Comparison of ENCODE assay signal across 1 cellular context in the genomic region with DNA sequence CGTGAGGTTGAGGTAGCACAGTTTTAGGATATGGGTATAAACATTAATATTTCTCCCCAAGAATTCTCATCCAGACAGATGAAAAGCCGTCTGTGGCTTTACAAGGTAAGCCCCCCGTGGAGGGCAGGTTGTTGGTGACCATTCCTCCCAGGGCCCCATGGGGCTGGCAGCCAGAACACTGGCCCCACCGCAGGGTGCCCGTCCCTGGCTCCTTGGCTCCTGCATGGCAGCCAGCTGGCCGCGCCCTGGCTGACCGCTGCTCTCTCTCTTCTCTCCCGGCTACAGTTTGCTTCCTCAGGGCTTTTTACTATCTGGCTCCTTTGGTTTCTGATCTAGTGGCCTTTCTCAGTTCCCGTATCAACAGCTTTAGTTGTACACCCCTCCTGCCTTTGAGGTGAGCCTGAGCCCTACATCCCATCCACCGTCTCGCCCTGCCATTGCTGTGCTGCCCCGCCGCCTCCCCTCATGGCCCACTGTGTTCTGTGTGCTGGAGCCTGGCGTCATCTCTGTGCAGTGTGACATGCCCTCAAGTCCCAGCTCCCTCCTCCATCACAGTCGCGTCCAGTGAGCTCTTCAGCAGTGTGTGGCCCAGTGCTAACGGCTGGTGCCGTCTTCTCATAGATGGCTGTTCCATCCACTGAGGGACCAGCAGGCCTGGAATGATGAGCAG.
TF ChIP-seq lines count a peak whose summit lies in the region.

No MANE protein-coding gene starts in this region.

TF ChIP-seq in WTC11, 78 proteins besides CTCF, POLR2A, EP300 and RAD21 (continued from another document):
- no peak for TF ChIP-seq AR (CRISPR knock-in tag; IDR thresholded peaks at IDR 0.05)
- no peak for TF ChIP-seq FOXJ3 (CRISPR knock-in tag; IDR thresholded peaks at IDR 0.05; ENCODE audit: borderline replicate concordance)
- TF ChIP-seq, protein P1, sequence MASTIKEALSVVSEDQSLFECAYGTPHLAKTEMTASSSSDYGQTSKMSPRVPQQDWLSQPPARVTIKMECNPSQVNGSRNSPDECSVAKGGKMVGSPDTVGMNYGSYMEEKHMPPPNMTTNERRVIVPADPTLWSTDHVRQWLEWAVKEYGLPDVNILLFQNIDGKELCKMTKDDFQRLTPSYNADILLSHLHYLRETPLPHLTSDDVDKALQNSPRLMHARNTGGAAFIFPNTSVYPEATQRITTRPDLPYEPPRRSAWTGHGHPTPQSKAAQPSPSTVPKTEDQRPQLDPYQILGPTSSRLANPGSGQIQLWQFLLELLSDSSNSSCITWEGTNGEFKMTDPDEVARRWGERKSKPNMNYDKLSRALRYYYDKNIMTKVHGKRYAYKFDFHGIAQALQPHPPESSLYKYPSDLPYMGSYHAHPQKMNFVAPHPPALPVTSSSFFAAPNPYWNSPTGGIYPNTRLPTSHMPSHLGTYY (CRISPR knock-in tag; IDR thresholded peaks at IDR 0.05): no peak
- TF ChIP-seq, protein P2, sequence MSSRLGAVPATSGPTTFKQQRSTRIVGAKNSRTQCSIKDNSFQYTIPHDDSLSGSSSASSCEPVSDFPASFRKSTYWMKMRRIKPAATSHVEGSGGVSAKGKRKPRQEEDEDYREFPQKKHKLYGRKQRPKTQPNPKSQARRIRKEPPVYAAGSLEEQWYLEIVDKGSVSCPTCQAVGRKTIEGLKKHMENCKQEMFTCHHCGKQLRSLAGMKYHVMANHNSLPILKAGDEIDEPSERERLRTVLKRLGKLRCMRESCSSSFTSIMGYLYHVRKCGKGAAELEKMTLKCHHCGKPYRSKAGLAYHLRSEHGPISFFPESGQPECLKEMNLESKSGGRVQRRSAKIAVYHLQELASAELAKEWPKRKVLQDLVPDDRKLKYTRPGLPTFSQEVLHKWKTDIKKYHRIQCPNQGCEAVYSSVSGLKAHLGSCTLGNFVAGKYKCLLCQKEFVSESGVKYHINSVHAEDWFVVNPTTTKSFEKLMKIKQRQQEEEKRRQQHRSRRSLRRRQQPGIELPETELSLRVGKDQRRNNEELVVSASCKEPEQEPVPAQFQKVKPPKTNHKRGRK (CRISPR knock-in tag; IDR thresholded peaks at IDR 0.05; ENCODE audit: borderline replicate concordance): no peak
